In the genomic region with DNA sequence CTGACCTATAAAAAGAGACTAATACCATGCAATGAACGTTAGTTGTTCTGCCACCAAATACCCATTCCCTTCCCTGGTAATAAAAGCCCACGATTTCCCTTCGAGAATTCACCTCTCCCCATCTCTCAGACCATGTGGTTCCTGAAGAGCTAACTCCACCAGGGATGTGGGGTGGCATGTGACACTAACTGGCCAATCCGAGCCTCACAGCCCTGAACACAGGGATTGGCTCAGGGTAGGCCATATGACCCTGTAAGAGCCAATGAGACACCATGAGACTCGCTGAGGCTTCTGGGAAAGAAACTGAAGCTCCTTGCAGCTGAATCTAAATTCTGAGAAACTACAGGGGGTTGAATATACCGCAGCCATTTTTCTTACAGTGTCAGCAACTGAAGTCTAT, we compare ENCODE assay signal across 1 cellular context.
A peak's percentile ranks its signal among the peaks of the same experiment; 100 is the strongest.
TF ChIP-seq lines count a peak whose summit lies in the region.

No MANE protein-coding gene starts in this region.

TF ChIP-seq in K562, 482 proteins besides CTCF, POLR2A, EP300 and RAD21 (continued from another document):
- TF ChIP-seq, protein P1, sequence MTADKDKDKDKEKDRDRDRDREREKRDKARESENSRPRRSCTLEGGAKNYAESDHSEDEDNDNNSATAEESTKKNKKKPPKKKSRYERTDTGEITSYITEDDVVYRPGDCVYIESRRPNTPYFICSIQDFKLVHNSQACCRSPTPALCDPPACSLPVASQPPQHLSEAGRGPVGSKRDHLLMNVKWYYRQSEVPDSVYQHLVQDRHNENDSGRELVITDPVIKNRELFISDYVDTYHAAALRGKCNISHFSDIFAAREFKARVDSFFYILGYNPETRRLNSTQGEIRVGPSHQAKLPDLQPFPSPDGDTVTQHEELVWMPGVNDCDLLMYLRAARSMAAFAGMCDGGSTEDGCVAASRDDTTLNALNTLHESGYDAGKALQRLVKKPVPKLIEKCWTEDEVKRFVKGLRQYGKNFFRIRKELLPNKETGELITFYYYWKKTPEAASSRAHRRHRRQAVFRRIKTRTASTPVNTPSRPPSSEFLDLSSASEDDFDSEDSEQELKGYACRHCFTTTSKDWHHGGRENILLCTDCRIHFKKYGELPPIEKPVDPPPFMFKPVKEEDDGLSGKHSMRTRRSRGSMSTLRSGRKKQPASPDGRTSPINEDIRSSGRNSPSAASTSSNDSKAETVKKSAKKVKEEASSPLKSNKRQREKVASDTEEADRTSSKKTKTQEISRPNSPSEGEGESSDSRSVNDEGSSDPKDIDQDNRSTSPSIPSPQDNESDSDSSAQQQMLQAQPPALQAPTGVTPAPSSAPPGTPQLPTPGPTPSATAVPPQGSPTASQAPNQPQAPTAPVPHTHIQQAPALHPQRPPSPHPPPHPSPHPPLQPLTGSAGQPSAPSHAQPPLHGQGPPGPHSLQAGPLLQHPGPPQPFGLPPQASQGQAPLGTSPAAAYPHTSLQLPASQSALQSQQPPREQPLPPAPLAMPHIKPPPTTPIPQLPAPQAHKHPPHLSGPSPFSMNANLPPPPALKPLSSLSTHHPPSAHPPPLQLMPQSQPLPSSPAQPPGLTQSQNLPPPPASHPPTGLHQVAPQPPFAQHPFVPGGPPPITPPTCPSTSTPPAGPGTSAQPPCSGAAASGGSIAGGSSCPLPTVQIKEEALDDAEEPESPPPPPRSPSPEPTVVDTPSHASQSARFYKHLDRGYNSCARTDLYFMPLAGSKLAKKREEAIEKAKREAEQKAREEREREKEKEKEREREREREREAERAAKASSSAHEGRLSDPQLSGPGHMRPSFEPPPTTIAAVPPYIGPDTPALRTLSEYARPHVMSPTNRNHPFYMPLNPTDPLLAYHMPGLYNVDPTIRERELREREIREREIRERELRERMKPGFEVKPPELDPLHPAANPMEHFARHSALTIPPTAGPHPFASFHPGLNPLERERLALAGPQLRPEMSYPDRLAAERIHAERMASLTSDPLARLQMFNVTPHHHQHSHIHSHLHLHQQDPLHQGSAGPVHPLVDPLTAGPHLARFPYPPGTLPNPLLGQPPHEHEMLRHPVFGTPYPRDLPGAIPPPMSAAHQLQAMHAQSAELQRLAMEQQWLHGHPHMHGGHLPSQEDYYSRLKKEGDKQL (CRISPR knock-in tag; IDR thresholded peaks at IDR 0.05; ENCODE audit: borderline replicate concordance), result no peak
- TF ChIP-seq ZNF280B (CRISPR knock-in tag; IDR thresholded peaks at IDR 0.05) (no peak), FOXM1 (IDR thresholded peaks at IDR 0.05; ENCODE audit: low read depth) (peak; percentile 34; the same call in 1 of the 2 replicates), FOXM1 (CRISPR knock-in tag; IDR thresholded peaks at IDR 0.05; ENCODE audit: low read depth) (no peak), STAT5A (IDR thresholded peaks at IDR 0.05; ENCODE audit: borderline replicate concordance, low read length) (0 out of 2 replicates have a peak, but pooled peaks have one; percentile 7), FOS (IDR thresholded peaks at IDR 0.05; ENCODE audit: extremely low read depth, insufficient read length) (peak; percentile 61), ZNF217 (CRISPR knock-in tag; IDR thresholded peaks at IDR 0.05) (no peak), FIP1L1 (IDR thresholded peaks at IDR 0.05; ENCODE audit: low read depth, low read length, poor library complexity, severe bottlenecking) (no peak), ZNF121 (CRISPR knock-in tag; conservative IDR thresholded peaks at IDR 0.05) (no peak), USF2 (CRISPR knock-in tag; IDR thresholded peaks at IDR 0.05) (peak; percentile 93), ZNF589 (CRISPR knock-in tag; IDR thresholded peaks at IDR 0.05; ENCODE audit: low read depth) (no peak), RAD51 (IDR thresholded peaks at IDR 0.05; ENCODE audit: borderline replicate concordance, low read depth) (peak; percentile 94), L3MBTL2 (IDR thresholded peaks at IDR 0.05) (peak; percentile 58), NFYB (IDR thresholded peaks at IDR 0.05; ENCODE audit: extremely low read depth, insufficient read length) (peak; percentile 74), CC2D1A (IDR thresholded peaks at IDR 0.05) (0 out of 2 replicates have a peak, but pooled peaks have one; percentile 61), CHAMP1 (IDR thresholded peaks at IDR 0.05) (peak; percentile 47; the same call in 1 of the 2 replicates), SUPT5H (IDR thresholded peaks at IDR 0.05) (no peak), GTF2F1 (IDR thresholded peaks at IDR 0.05; ENCODE audit: low read depth, low read length) (no peak), MYC (IDR thresholded peaks at IDR 0.05; ENCODE audit: low read depth, low read length) (0 out of 2 replicates have a peak, but pooled peaks have one; percentile 31), MYC (CRISPR knock-in tag; IDR thresholded peaks at IDR 0.05; ENCODE audit: borderline replicate concordance, low read depth) (no peak), FOXK1 (CRISPR knock-in tag; IDR thresholded peaks at IDR 0.05; ENCODE audit: borderline replicate concordance) (no peak), USF1 (CRISPR knock-in tag; IDR thresholded peaks at IDR 0.05) (peak; percentile 92)
- TF ChIP-seq, protein P2, sequence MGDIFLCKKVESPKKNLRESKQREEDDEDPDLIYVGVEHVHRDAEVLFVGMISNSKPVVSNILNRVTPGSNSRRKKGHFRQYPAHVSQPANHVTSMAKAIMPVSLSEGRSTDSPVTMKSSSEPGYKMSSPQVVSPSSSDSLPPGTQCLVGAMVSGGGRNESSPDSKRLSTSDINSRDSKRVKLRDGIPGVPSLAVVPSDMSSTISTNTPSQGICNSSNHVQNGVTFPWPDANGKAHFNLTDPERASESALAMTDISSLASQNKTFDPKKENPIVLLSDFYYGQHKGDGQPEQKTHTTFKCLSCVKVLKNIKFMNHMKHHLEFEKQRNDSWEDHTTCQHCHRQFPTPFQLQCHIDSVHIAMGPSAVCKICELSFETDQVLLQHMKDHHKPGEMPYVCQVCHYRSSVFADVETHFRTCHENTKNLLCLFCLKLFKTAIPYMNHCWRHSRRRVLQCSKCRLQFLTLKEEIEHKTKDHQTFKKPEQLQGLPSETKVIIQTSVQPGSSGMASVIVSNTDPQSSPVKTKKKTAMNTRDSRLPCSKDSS (IDR thresholded peaks at IDR 0.05; ENCODE audit: low read depth, partially characterized antibody), result no peak
- TF ChIP-seq, protein P3, sequence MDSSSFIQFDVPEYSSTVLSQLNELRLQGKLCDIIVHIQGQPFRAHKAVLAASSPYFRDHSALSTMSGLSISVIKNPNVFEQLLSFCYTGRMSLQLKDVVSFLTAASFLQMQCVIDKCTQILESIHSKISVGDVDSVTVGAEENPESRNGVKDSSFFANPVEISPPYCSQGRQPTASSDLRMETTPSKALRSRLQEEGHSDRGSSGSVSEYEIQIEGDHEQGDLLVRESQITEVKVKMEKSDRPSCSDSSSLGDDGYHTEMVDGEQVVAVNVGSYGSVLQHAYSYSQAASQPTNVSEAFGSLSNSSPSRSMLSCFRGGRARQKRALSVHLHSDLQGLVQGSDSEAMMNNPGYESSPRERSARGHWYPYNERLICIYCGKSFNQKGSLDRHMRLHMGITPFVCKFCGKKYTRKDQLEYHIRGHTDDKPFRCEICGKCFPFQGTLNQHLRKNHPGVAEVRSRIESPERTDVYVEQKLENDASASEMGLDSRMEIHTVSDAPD (CRISPR knock-in tag; IDR thresholded peaks at IDR 0.05), result no peak
- TF ChIP-seq, protein P4, sequence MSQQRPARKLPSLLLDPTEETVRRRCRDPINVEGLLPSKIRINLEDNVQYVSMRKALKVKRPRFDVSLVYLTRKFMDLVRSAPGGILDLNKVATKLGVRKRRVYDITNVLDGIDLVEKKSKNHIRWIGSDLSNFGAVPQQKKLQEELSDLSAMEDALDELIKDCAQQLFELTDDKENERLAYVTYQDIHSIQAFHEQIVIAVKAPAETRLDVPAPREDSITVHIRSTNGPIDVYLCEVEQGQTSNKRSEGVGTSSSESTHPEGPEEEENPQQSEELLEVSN (IDR thresholded peaks at IDR 0.05; ENCODE audit: borderline replicate concordance in 1 of 2, extremely low read depth in 1 of 2, insufficient read depth in 1 of 2, insufficient read length in 1 of 2, low read depth in 1 of 2, low read length in 1 of 2, poor library complexity in 1 of 2, severe bottlenecking in 1 of 2), result peak in 1 of 2 experiments; percentile 15
TF ChIP-seq in K562: peak in this region for 14.
